Comparison of ENCODE assay signal across 8 cellular contexts in the genomic region with DNA sequence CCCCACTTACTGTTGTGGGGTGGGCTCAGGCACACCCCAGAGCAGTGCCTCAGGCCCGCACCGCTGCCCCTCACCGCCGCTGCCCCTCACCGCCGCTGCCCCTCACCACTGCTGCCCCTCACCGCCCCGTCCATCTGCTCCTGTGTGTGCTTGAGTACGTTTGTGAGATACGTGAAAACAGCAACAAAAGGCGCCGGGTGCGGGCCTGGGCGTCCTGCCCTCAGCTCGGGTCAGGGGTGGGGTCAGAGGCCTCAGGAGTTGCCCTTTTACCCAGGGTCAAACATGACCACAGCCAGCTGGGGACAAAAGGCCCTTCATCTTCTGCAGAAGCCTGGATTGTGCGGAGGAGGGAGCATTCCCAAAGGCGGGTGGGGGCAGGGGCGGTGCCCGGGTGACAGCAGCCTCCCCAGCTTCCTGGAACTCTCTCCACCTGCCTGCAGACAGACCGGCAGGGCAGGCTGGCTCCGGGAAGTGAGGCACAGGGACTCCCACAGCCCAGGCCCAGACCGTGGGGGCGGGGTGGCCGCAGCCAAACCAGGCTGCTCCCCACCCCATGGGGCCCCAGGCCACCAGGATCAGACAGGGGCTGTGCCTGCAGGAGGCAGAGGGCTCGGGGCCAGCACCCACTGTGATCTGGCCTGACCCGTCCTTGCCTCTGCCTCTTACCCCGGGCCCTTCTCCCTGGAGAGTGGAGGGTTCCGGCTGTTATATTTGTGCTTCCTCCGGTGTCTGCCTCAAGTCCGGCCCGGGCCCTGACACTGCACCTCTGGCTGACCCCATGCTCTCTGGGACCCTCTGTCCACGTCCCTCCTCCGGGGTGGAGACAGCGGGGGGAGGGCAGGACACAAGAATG. TPM values are rescaled to one million over a fixed set of nuclear protein-coding genes. Genes with fewer than 3 reads are reported as not detected.
DNase-seq lines count a peak whose midpoint lies in the region; ATAC-seq and TF ChIP-seq lines count a peak whose summit lies in the region.

No MANE protein-coding gene starts in this region.

- peaks cover 0 to 28% of the 10 kb centered on the region in 2 donors for H3K27me3 ChIP-seq in naive thymus-derived CD4-positive, alpha-beta T cell (ENCODE audit: control insufficient read depth in 2 of 2, insufficient read depth in 2 of 2, low read length in 2 of 2)

- peak; percentile 59 for DNase-seq in natural killer cell treated with Interleukin-12 subunit alpha and Interleukin-12 subunit beta and Interleukin-15 and Interleukin-18, amount 100 ng/mL, for 72 hours (ENCODE audit: low spot score)
- DNase-seq in natural killer cell (no peak), anterior cingulate cortex (lab: John Stamatoyannopoulos, UW) (peak in 46 of 58 donors; percentile 24 to 90 (median 68)), kidney glomerular epithelial cell (lab: John Stamatoyannopoulos, UW) (peak; percentile 21), AG20443 (ENCODE audit: low spot score) (no peak)
- peak; percentile 32 for DNase-seq in stimulated activated naive CD8-positive, alpha-beta T cell treated with anti-CD3 and anti-CD28 coated beads, Interleukin-15, Interleukin-2, amounts not matched to agents 100 U/mL and 50 U/mL, for 24 hours
- DNase-seq in naive thymus-derived CD4-positive, alpha-beta T cell = no peak

- H3K4me1 ChIP-seq in naive thymus-derived CD4-positive, alpha-beta T cell (ENCODE audit: control insufficient read depth in 2 of 2, insufficient read depth in 2 of 2, low read length in 2 of 2) = peaks cover 0 to 13% of the 10 kb centered on the region in 2 donors

- H3K36me3 Mint-ChIP-seq in natural killer cell treated with Interleukin-12 subunit alpha and Interleukin-12 subunit beta and Interleukin-15 and Interleukin-18, amount 100 ng/mL, for 72 hours = no peaks in the 10 kb centered on the region
- no peaks in the 10 kb centered on the region for H3K36me3 Mint-ChIP-seq in natural killer cell
- no peaks in the 10 kb centered on the region for H3K36me3 Mint-ChIP-seq in naive thymus-derived CD4-positive, alpha-beta T cell

- H3K27ac Mint-ChIP-seq in natural killer cell treated with Interleukin-12 subunit alpha and Interleukin-12 subunit beta and Interleukin-15 and Interleukin-18, amount 100 ng/mL, for 72 hours = no peak overlapping the region
- H3K27ac Mint-ChIP-seq in natural killer cell = no peak overlapping the region
- no peak overlapping the region for H3K27ac Mint-ChIP-seq in naive thymus-derived CD4-positive, alpha-beta T cell

- H3K27me3 Mint-ChIP-seq in natural killer cell treated with Interleukin-12 subunit alpha and Interleukin-12 subunit beta and Interleukin-15 and Interleukin-18, amount 100 ng/mL, for 72 hours = peaks cover 0 to 15% of the 10 kb centered on the region in 2 donors
- H3K27me3 Mint-ChIP-seq in natural killer cell (ENCODE audit: low read depth in 2 of 2) = peaks cover 0 to 15% of the 10 kb centered on the region in 2 donors
- peaks cover 18 to 24% (median 21%) of the 10 kb centered on the region in 5 donors for H3K27me3 Mint-ChIP-seq in naive thymus-derived CD4-positive, alpha-beta T cell

- H3K4me3 ChIP-seq in naive thymus-derived CD4-positive, alpha-beta T cell (ENCODE audit: low read length) = no peak overlapping the region

- POLR2A ChIA-PET in naive thymus-derived CD4-positive, alpha-beta T cell (lab: Charles Lee) = no interaction called here

- peaks cover 0 to 7% of the 10 kb centered on the region in 2 donors for H3K4me1 Mint-ChIP-seq in natural killer cell treated with Interleukin-12 subunit alpha and Interleukin-12 subunit beta and Interleukin-15 and Interleukin-18, amount 100 ng/mL, for 72 hours (ENCODE audit: low read depth in 2 of 2)
- H3K4me1 Mint-ChIP-seq in natural killer cell = peaks cover 0 to 4% of the 10 kb centered on the region in 2 donors
- H3K4me1 Mint-ChIP-seq in naive thymus-derived CD4-positive, alpha-beta T cell = peaks cover 0 to 20% (median 8%) of the 10 kb centered on the region in 7 donors

- no peak overlapping the region for H3K4me3 Mint-ChIP-seq in natural killer cell treated with Interleukin-12 subunit alpha and Interleukin-12 subunit beta and Interleukin-15 and Interleukin-18, amount 100 ng/mL, for 72 hours
- H3K4me3 Mint-ChIP-seq in natural killer cell = no peak overlapping the region
- no peak overlapping the region for H3K4me3 Mint-ChIP-seq in naive thymus-derived CD4-positive, alpha-beta T cell

- H3K9me3 ChIP-seq in naive thymus-derived CD4-positive, alpha-beta T cell (ENCODE audit: control insufficient read depth in 2 of 3, low read length in 3 of 3) = no peaks in the 10 kb centered on the region

- no peak for ATAC-seq in natural killer cell treated with Interleukin-12 subunit alpha and Interleukin-12 subunit beta and Interleukin-15 and Interleukin-18, amount 100 ng/mL, for 72 hours
- ATAC-seq in natural killer cell = no peak
- no peak for ATAC-seq in stimulated activated naive CD8-positive, alpha-beta T cell treated with anti-CD3 and anti-CD28 coated beads, Interleukin-15, Interleukin-2, amounts not matched to agents 100 U/mL and 50 U/mL, for 24 hours
- ATAC-seq in HG03097 (IDR thresholded peaks at IDR 0.05; ENCODE audit: low FRiP score, unreplicated experiment) = no peak
- ATAC-seq in naive thymus-derived CD4-positive, alpha-beta T cell = no peak

- no peaks in the 10 kb centered on the region for H3K36me3 ChIP-seq in naive thymus-derived CD4-positive, alpha-beta T cell (ENCODE audit: control insufficient read depth in 2 of 3, insufficient read depth in 3 of 3, low read length in 3 of 3)

- intact Hi-C loops in natural killer cell (cut with micrococcal nuclease) = no loop called here
- intact Hi-C loops in naive thymus-derived CD4-positive, alpha-beta T cell (cut with micrococcal nuclease) = no loop called here

- no peak overlapping the region for H3K27ac ChIP-seq in naive thymus-derived CD4-positive, alpha-beta T cell (ENCODE audit: low read depth, low read length)

- CTCF ChIA-PET in naive thymus-derived CD4-positive, alpha-beta T cell (lab: Charles Lee) = no interaction called here

- no peak for TF ChIP-seq CTCF in natural killer cell (IDR thresholded peaks at IDR 0.05)

- no peaks in the 10 kb centered on the region for H3K9me3 Mint-ChIP-seq in natural killer cell treated with Interleukin-12 subunit alpha and Interleukin-12 subunit beta and Interleukin-15 and Interleukin-18, amount 100 ng/mL, for 72 hours
- no peaks in the 10 kb centered on the region for H3K9me3 Mint-ChIP-seq in natural killer cell
- peaks cover 0 to 4% (median 0%) of the 10 kb centered on the region in 11 donors for H3K9me3 Mint-ChIP-seq in naive thymus-derived CD4-positive, alpha-beta T cell

RNA-seq across cellular contexts. Expression of gene VWA1, which starts 2.3 kb away (rescaled TPM):
- total RNA-seq in natural killer cell treated with Interleukin-12 subunit alpha and Interleukin-12 subunit beta and Interleukin-15 and Interleukin-18, amount 100 ng/mL, for 72 hours = 1 to 10 TPM; 1.3 to 7.7 TPM
- total RNA-seq in natural killer cell = not detected
- total RNA-seq in naive thymus-derived CD4-positive, alpha-beta T cell = 1 to 10 TPM in 1 of 5 experiments, under 1 TPM in 1, not detected in 3; 0.15 to 1.2 TPM
- polyA plus RNA-seq in naive thymus-derived CD4-positive, alpha-beta T cell = not detected

RNA-seq across cellular contexts. Expression of gene ANKRD65, which starts 12.1 kb away (rescaled TPM):
- not detected for total RNA-seq in natural killer cell treated with Interleukin-12 subunit alpha and Interleukin-12 subunit beta and Interleukin-15 and Interleukin-18, amount 100 ng/mL, for 72 hours
- not detected for total RNA-seq in natural killer cell
- not detected for total RNA-seq in naive thymus-derived CD4-positive, alpha-beta T cell
- not detected for polyA plus RNA-seq in naive thymus-derived CD4-positive, alpha-beta T cell

RNA-seq across cellular contexts. Expression of gene ATAD3C, which starts 16.3 kb away (rescaled TPM):
- total RNA-seq in natural killer cell treated with Interleukin-12 subunit alpha and Interleukin-12 subunit beta and Interleukin-15 and Interleukin-18, amount 100 ng/mL, for 72 hours = 1 to 10 TPM in 1 of 2 donors, under 1 TPM in 1; 0.17 to 1.7 TPM
- 1 to 10 TPM in 2 of 3 donors, under 1 TPM in 1; 0.13 to 2.2 (median 1.5) TPM for total RNA-seq in natural killer cell
- 1 to 10 TPM in 4 of 5 experiments, under 1 TPM in 1; 0.61 to 2.0 (median 1.4) TPM for total RNA-seq in naive thymus-derived CD4-positive, alpha-beta T cell
- under 1 TPM; 0.64 to 0.76 TPM for polyA plus RNA-seq in naive thymus-derived CD4-positive, alpha-beta T cell

RNA-seq across cellular contexts. Expression of gene MRPL20, which starts 26.1 kb away (rescaled TPM):
- total RNA-seq in natural killer cell treated with Interleukin-12 subunit alpha and Interleukin-12 subunit beta and Interleukin-15 and Interleukin-18, amount 100 ng/mL, for 72 hours = 100 to 1,000 TPM; 138 to 175 TPM
- total RNA-seq in natural killer cell = 100 to 1,000 TPM in 1 of 3 donors, 10 to 100 TPM in 2; 90.9 to 111 (median 92.7) TPM
- total RNA-seq in naive thymus-derived CD4-positive, alpha-beta T cell = 100 to 1,000 TPM in 4 of 5 experiments, 10 to 100 TPM in 1; 91.2 to 135 (median 122) TPM
- 100 to 1,000 TPM; 221 to 239 TPM for polyA plus RNA-seq in naive thymus-derived CD4-positive, alpha-beta T cell

RNA-seq across cellular contexts. Expression of gene CCNL2, which starts 34.0 kb away (rescaled TPM):
- 100 to 1,000 TPM; 124 to 196 TPM for total RNA-seq in natural killer cell treated with Interleukin-12 subunit alpha and Interleukin-12 subunit beta and Interleukin-15 and Interleukin-18, amount 100 ng/mL, for 72 hours
- 100 to 1,000 TPM; 253 to 281 (median 274) TPM for total RNA-seq in natural killer cell
- total RNA-seq in naive thymus-derived CD4-positive, alpha-beta T cell = 100 to 1,000 TPM; 130 to 403 (median 278) TPM
- 10 to 100 TPM; 16.3 to 38.3 TPM for polyA plus RNA-seq in naive thymus-derived CD4-positive, alpha-beta T cell

Comparison
In these comparisons a context has a peak if more than half of its experiments do, and no peak if none do; other contexts are left out.
1. DNase-seq: peak in natural killer cell treated with Interleukin-12 subunit alpha and Interleukin-12 subunit beta and Interleukin-15 and Interleukin-18, amount 100 ng/mL, for 72 hours (single experiment), anterior cingulate cortex (46 of 58), kidney glomerular epithelial cell (single experiment) and stimulated activated naive CD8-positive, alpha-beta T cell treated with anti-CD3 and anti-CD28 coated beads, Interleukin-15, Interleukin-2, amounts not matched to agents 100 U/mL and 50 U/mL, for 24 hours (single experiment); none in natural killer cell (single experiment), AG20443 (single experiment) and naive thymus-derived CD4-positive, alpha-beta T cell (0 of 9).